Comparison of ENCODE assay signal across 14 cellular contexts in the genomic region with DNA sequence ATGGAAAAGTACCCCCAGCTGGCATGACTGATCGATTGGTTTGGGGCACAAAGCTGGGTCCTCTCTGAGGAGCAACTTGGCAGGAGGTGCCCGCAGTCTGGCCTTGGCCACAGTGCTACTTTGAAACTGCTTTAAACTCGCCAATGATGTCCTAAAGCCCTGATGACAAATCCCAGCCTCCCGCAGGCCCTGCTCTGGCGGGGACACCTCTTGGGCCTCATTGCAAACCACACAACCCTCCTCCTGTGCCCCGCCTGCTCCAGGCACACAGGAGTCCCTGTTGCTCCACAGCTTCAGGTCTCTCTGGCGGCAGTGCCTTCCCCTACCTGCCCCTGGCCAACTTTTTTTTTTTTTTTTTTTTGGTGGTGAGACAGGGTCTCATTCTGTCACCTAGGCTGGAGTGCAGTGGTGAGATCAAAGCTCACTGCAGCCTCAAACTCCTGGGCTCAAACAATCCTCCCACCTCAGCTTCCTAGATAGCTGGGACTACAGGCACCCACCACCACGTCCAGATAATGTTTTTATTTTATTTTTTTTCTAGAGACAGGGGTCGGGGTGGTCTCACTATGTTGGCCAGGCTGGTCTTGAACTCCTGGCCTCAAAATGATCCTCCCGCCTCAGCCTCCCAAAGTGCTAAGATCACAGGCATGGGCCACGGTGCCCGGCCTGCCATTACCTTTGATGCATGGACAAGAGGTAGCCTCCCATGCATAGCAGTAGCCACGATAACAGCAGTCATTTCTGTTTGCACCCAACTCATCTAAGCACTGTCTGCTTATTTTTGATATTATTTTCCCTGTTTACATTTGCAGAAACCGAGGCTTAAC. TPM values are rescaled to one million over a fixed set of nuclear protein-coding genes. Genes with fewer than 3 reads are reported as not detected.
DNase-seq lines count a peak whose midpoint lies in the region; TF ChIP-seq lines count a peak whose summit lies in the region.
"Had no signal": no experiment of that assay in that cellular context is flagged by ENCODE, and none has a peak within 500 bp of the region (broad histone marks: within the 10 kb centered on the region; RNA-seq: fewer than 3 reads in every experiment).

No MANE protein-coding gene starts in this region.

- peak overlapping the region; percentile 75 to 97 (median 94) for H3K27ac Mint-ChIP-seq in nephron
- H3K27ac Mint-ChIP-seq in CD4-positive, alpha-beta memory T cell, result peak overlapping the region in 2 of 7 donors; percentile 53 to 59
- H3K27ac Mint-ChIP-seq: activated CD4-positive, alpha-beta memory T cell treated with anti-CD3 and anti-CD28 coated beads for 36 hours; activated T-helper 2 cell treated with anti-CD3 and anti-CD28 coated beads, Interferon-gamma antibody, Interleukin-2, Interleukin-4, amounts not matched to agents 10 μg/mL and 5 μg/mL and 100 μg/mL, durations not matched to agents 14 hours and 24 hours and 36 hours had no signal

- TF ChIP-seq CTCF in adrenal gland (IDR thresholded peaks at IDR 0.05) (no peak), nephron (IDR thresholded peaks at IDR 0.05; ENCODE audit: unreplicated experiment in 3 of 3) (no peak)

- no peaks in the 10 kb centered on the region for H3K27me3 Mint-ChIP-seq in nephron (ENCODE audit: low read depth)
- H3K27me3 Mint-ChIP-seq in CD4-positive, alpha-beta memory T cell, result no peaks in the 10 kb centered on the region
- H3K27me3 Mint-ChIP-seq: activated CD4-positive, alpha-beta memory T cell treated with anti-CD3 and anti-CD28 coated beads for 36 hours had no signal

- H3K4me3 ChIP-seq in BLaER1 treated with 17β-estradiol and CSF1 and Interleukin-3, amounts not matched to agents 10 nM and 100 nM, result peak overlapping the region in 3 of 10 experiments; percentile 0 to 21 (median 17); a peak in 2 of 20 replicates
- H3K4me3 ChIP-seq in adrenal gland, result no peak overlapping the region
- no peak overlapping the region for H3K4me3 ChIP-seq in CD4-positive, alpha-beta memory T cell (ENCODE audit: low read length in 2 of 2)
- H3K4me3 ChIP-seq: dorsolateral prefrontal cortex, testis had no signal

- H3K9ac ChIP-seq in BLaER1 treated with 17β-estradiol and CSF1 and Interleukin-3, amounts not matched to agents 10 nM and 100 nM, result peak overlapping the region; percentile 31 to 81 (median 67); a peak in 20 of 22 replicates

- no peaks in the 10 kb centered on the region for H3K9me3 Mint-ChIP-seq in nephron
- no peaks in the 10 kb centered on the region for H3K9me3 Mint-ChIP-seq in CD4-positive, alpha-beta memory T cell
- H3K9me3 Mint-ChIP-seq: activated CD4-positive, alpha-beta memory T cell treated with anti-CD3 and anti-CD28 coated beads for 36 hours; activated T-helper 2 cell treated with anti-CD3 and anti-CD28 coated beads, Interferon-gamma antibody, Interleukin-2, Interleukin-4, amounts not matched to agents 10 μg/mL and 5 μg/mL and 100 μg/mL, durations not matched to agents 14 hours and 24 hours and 36 hours had no signal

- no peaks in the 10 kb centered on the region; a peak in 1 of 22 replicates for H4K20me1 ChIP-seq in BLaER1 treated with 17β-estradiol and CSF1 and Interleukin-3, amounts not matched to agents 10 nM and 100 nM

- 72 to 85% (median 78%) methylated on average over 12 to 14 of the region's 14 CpGs for WGBS in adrenal gland, 4 donors

- no peaks in the 10 kb centered on the region for H3K36me3 Mint-ChIP-seq in nephron (ENCODE audit: low read depth)
- H3K36me3 Mint-ChIP-seq in CD4-positive, alpha-beta memory T cell, result no peaks in the 10 kb centered on the region
- H3K36me3 Mint-ChIP-seq: activated CD4-positive, alpha-beta memory T cell treated with anti-CD3 and anti-CD28 coated beads for 36 hours had no signal

- no peak for TF ChIP-seq POLR2A in adrenal gland (IDR thresholded peaks at IDR 0.05)

- H3K4me2 ChIP-seq in BLaER1 treated with 17β-estradiol and CSF1 and Interleukin-3, amounts not matched to agents 10 nM and 100 nM, result peak overlapping the region; percentile 75 to 99 (median 96)

- intact Hi-C loops in adrenal gland (cut with DNase I), result no loop called here
- intact Hi-C loops in CD4-positive, alpha-beta memory T cell (cut with micrococcal nuclease), result no loop called here

- peak overlapping the region; percentile 58 to 93 (median 83); a peak in 21 of 22 replicates for H3K27ac ChIP-seq in BLaER1 treated with 17β-estradiol and CSF1 and Interleukin-3, amounts not matched to agents 10 nM and 100 nM
- H3K27ac ChIP-seq in KOPT-K1 (ENCODE audit: low read depth, low read length, poor library complexity, severe bottlenecking) (peak overlapping the region; percentile 18), adrenal gland (peak overlapping the region in 1 of 5 donors; percentile 79)
- H3K27ac ChIP-seq in CD4-positive, alpha-beta memory T cell (ENCODE audit: low read depth, low read length), result no peak overlapping the region

- H3K36me3 ChIP-seq in BLaER1 treated with 17β-estradiol and CSF1 and Interleukin-3, amounts not matched to agents 10 nM and 100 nM, result no peaks in the 10 kb centered on the region
- H3K36me3 ChIP-seq in KOPT-K1 (ENCODE audit: insufficient read depth, low read length) (no peaks in the 10 kb centered on the region), adrenal gland (replicated peaks in 1 of 2) (no peaks in the 10 kb centered on the region)
- H3K36me3 ChIP-seq in CD4-positive, alpha-beta memory T cell (ENCODE audit: insufficient read depth, low read length), result no peaks in the 10 kb centered on the region

- peaks cover 78 to 93% (median 87%) of the 10 kb centered on the region in 10 experiments for H3K4me1 ChIP-seq in BLaER1 treated with 17β-estradiol and CSF1 and Interleukin-3, amounts not matched to agents 10 nM and 100 nM
- peaks cover 0 to 6% of the 10 kb centered on the region in 2 donors for H3K4me1 ChIP-seq in adrenal gland (replicated peaks in 1 of 2)
- H3K4me1 ChIP-seq in CD4-positive, alpha-beta memory T cell (ENCODE audit: insufficient read depth, low read length), result peaks cover 12% of the 10 kb centered on the region

- CTCF ChIA-PET in CD4-positive, alpha-beta memory T cell (lab: Charles Lee; ENCODE audit: partially characterized antibody), result interaction anchor here (0.9 to 2.2 kb wide), 2 partner anchors 10 to 43 kb away, joined by 3 to 7 read pairs; no protein-coding TSS in a partner anchor

- no peaks in the 10 kb centered on the region for H3K27me3 ChIP-seq in BLaER1 treated with 17β-estradiol and CSF1 and Interleukin-3, amounts not matched to agents 10 nM and 100 nM
- H3K27me3 ChIP-seq in adrenal gland, result no peaks in the 10 kb centered on the region
- H3K27me3 ChIP-seq in CD4-positive, alpha-beta memory T cell (ENCODE audit: insufficient read depth, low read length), result no peaks in the 10 kb centered on the region
- H3K27me3 ChIP-seq: dorsolateral prefrontal cortex, testis had no signal

- H3K4me1 Mint-ChIP-seq in nephron, result peaks cover 52% of the 10 kb centered on the region
- H3K4me1 Mint-ChIP-seq in CD4-positive, alpha-beta memory T cell, result peaks cover 20 to 48% (median 32%) of the 10 kb centered on the region in 4 donors

- H3K4me3 Mint-ChIP-seq in nephron, result no peak overlapping the region
- H3K4me3 Mint-ChIP-seq in CD4-positive, alpha-beta memory T cell, result peak overlapping the region in 1 of 8 donors; percentile 13
- H3K4me3 Mint-ChIP-seq: activated CD4-positive, alpha-beta memory T cell treated with anti-CD3 and anti-CD28 coated beads for 36 hours had no signal

- DNase-seq in adrenal gland, result peak in 4 of 7 donors; percentile 17 to 42 (median 30)
- no peak for DNase-seq in T-helper 2 cell
- DNase-seq in HuH-7.5 (ENCODE audit: low spot score), result no peak
- no peak for DNase-seq in kidney tubule cell (ENCODE audit: low spot score)
- no peak for DNase-seq in CD4-positive, alpha-beta memory T cell
- DNase-seq: activated CD4-positive, alpha-beta memory T cell treated with anti-CD3 and anti-CD28 coated beads for 36 hours; DMS53; dorsolateral prefrontal cortex; NCI-H526; testis had no signal

- H3K9me3 ChIP-seq in BLaER1 treated with 17β-estradiol and CSF1 and Interleukin-3, amounts not matched to agents 10 nM and 100 nM (replicated peaks in 1 of 11), result no peaks in the 10 kb centered on the region
- H3K9me3 ChIP-seq in KOPT-K1 (ENCODE audit: insufficient read depth, low read length, poor library complexity, severe bottlenecking) (no peaks in the 10 kb centered on the region), adrenal gland (replicated peaks in 1 of 3) (no peaks in the 10 kb centered on the region)
- no peaks in the 10 kb centered on the region for H3K9me3 ChIP-seq in CD4-positive, alpha-beta memory T cell (ENCODE audit: control insufficient read depth in 1 of 2, low read length in 2 of 2)
- H3K9me3 ChIP-seq: testis had no signal

- POLR2A ChIA-PET in CD4-positive, alpha-beta memory T cell (lab: Charles Lee; ENCODE audit: partially characterized antibody), result interaction anchor here (1.2 to 1.9 kb wide), 4 partner anchors 9 to 43 kb away, joined by 4 to 9 read pairs (median 6); a partner anchor contains a TSS

RNA-seq across cellular contexts. Expression of a gene that starts 37.8 kb away (rescaled TPM):
- total RNA-seq in adrenal gland, result 10 to 100 TPM; 29.6 to 94.7 (median 41.2) TPM
- 10 to 100 TPM; 10.5 to 53.2 (median 19.0) TPM for polyA plus RNA-seq in adrenal gland
- total RNA-seq in CD4-positive, alpha-beta memory T cell, result 10 to 100 TPM; 19.2 to 20.4 TPM
- 10 to 100 TPM; 16.1 to 16.7 TPM for polyA plus RNA-seq in CD4-positive, alpha-beta memory T cell

RNA-seq across cellular contexts. Expression of a gene that starts 43.7 kb away (rescaled TPM):
- total RNA-seq in adrenal gland, result 10 to 100 TPM; 35.1 to 83.2 (median 60.7) TPM
- polyA plus RNA-seq in adrenal gland, result 10 to 100 TPM; 23.1 to 75.5 (median 35.2) TPM
- total RNA-seq in CD4-positive, alpha-beta memory T cell, result 100 to 1,000 TPM; 155 to 157 TPM
- polyA plus RNA-seq in CD4-positive, alpha-beta memory T cell, result 100 to 1,000 TPM; 343 to 496 TPM

Comparison
In these comparisons a context has a peak if more than half of its experiments do, and no peak if none do; other contexts are left out.
1. DNase-seq: peak in adrenal gland (4 of 7); none in T-helper 2 cell (0 of 5), HuH-7.5 (single experiment), kidney tubule cell (single experiment) and CD4-positive, alpha-beta memory T cell (0 of 5).